In the genomic region with DNA sequence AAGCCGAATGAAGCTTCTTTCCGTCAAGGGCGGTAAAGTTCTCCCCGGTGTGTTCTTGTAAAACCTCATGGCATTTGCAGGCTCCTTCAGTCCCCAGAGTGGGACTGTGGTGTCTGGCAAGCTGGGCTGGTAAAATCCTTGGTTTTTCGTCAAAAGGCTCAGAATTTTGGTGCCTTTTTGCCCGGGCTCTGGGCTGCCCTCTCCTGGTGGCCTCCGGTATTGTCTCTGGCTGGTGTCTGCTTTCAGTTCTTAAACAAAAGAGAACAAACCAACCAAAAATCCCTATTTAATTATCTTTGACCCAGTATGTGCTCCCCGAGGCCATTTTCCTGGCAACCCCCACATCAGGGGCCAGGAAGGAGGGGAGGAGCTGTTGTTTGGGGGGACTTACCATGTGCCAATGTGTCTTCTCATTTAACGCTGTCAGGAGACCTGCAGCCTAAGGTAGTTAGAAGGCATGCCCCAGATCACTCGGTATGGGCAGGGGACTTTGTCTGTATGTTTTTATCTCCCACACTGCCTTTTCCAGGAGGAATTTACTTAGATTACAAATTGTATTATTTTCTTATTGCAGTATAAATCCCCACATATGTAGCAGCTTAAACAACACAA, we compare ENCODE assay signal across 8 cellular contexts. TPM values are rescaled to one million over a fixed set of nuclear protein-coding genes. Genes with fewer than 3 reads are reported as not detected.
DNase-seq lines count a peak whose midpoint lies in the region; ATAC-seq and TF ChIP-seq lines count a peak whose summit lies in the region.

No MANE protein-coding gene starts in this region.

- no peak for ATAC-seq in GM21447 (IDR thresholded peaks at IDR 0.05; ENCODE audit: unreplicated experiment)
- no peak for ATAC-seq in GM21825 (IDR thresholded peaks at IDR 0.05; ENCODE audit: unreplicated experiment)
- ATAC-seq in HG03025 (IDR thresholded peaks at IDR 0.05; ENCODE audit: low FRiP score, unreplicated experiment), result no peak

- peaks cover 86% of the 10 kb centered on the region for H3K27me3 Mint-ChIP-seq in progenitor cell of endocrine pancreas

- DNase-seq in RPMI8226, result peak; percentile 46
- DNase-seq in ecto neural progenitor cell (ENCODE audit: low spot score), result peak; percentile 67
- peak; percentile 57 for DNase-seq in progenitor cell of endocrine pancreas (ENCODE audit: low spot score, unreplicated experiment)
- DNase-seq in RKO (ENCODE audit: low spot score), result no peak

- TF ChIP-seq CTCF in GM12873 (IDR thresholded peaks at IDR 0.05; ENCODE audit: insufficient read depth, low read depth, low read length, missing control alignments) (peak; percentile 76), progenitor cell of endocrine pancreas (IDR thresholded peaks at IDR 0.05; ENCODE audit: unreplicated experiment) (peak; percentile 96)

- no peaks in the 10 kb centered on the region for H3K36me3 Mint-ChIP-seq in progenitor cell of endocrine pancreas (ENCODE audit: insufficient read depth)

- H3K4me3 Mint-ChIP-seq in progenitor cell of endocrine pancreas (ENCODE audit: low read depth), result no peak overlapping the region

- no peaks in the 10 kb centered on the region for H3K9me3 Mint-ChIP-seq in progenitor cell of endocrine pancreas (ENCODE audit: low read depth)

- H3K4me1 Mint-ChIP-seq in progenitor cell of endocrine pancreas (ENCODE audit: low read depth), result no peaks in the 10 kb centered on the region

- no peak overlapping the region for H3K27ac Mint-ChIP-seq in progenitor cell of endocrine pancreas

RNA-seq across cellular contexts. Expression of gene CDH4, which starts 11.1 kb away (rescaled TPM):
- total RNA-seq in progenitor cell of endocrine pancreas, result 0.38 and 0.43 TPM in 2 replicates
